In the genomic region with DNA sequence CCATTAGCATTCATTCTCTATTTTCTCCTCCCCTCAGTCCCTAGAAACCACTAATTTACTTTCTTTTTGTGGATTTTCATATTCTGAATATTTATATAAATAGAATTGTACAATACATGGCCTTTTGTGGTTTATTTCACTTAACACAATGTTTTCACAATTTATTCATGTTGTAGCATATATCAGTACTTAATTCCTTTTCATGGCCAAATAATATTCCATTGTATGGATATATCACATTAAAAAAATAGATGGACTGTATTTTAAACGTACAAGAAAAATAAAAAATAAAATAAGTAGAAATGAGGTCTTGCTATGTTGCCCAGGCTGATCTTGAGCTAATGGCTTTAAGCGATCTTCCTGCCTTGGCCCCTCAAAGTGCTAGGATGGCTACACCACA, we compare ENCODE assay signal across 9 cellular contexts.
"Had no signal": no experiment of that assay in that cellular context is flagged by ENCODE, and none has a peak within 500 bp of the region (broad histone marks: within the 10 kb centered on the region; RNA-seq: fewer than 3 reads in every experiment).

No MANE protein-coding gene starts in this region.

- H3K4me2 ChIP-seq: KMS-11 had no signal

- H3K9ac ChIP-seq: KMS-11 had no signal

- ATAC-seq: HepG2 had no signal

- FAIRE-seq: HepG2, HTR-8/SVneo had no signal

- H3K27ac ChIP-seq: HL-60, KMS-11 had no signal

- DNase-seq: IMR-90, Karpas-422, Kasumi-1, KBM-7, KG1 had no signal
